Comparison of ENCODE assay signal across 26 cellular contexts in genomic region chr6:99032396-99032795, GRCh38.
"Had no signal": no experiment of that assay in that cellular context is flagged by ENCODE, and none has a peak within 500 bp of the region (broad histone marks: within the 10 kb centered on the region; RNA-seq: fewer than 3 reads in every experiment).

No MANE protein-coding gene starts in this region.

- H3K4me3 Mint-ChIP-seq: activated CD4-positive, alpha-beta memory T cell treated with anti-CD3 and anti-CD28 coated beads for 36 hours; activated naive CD4-positive, alpha-beta T cell treated with anti-CD3 and anti-CD28 coated beads for 36 hours; activated naive CD8-positive, alpha-beta T cell treated with anti-CD3 and anti-CD28 coated beads for 36 hours; activated T-helper 1 cell treated with anti-CD3 and anti-CD28 coated beads, Interleukin-12 subunit alpha, Interleukin-12 subunit beta, Interleukin-2, Interleukin-4 antibody, amounts not matched to agents 30 ng/mL and 10 ng/mL and 1 ng/mL, durations not matched to agents 14 hours and 24 hours and 36 hours; mesothelial cell of epicardium; naive thymus-derived CD8-positive, alpha-beta T cell; neural crest cell had no signal

- ATAC-seq: body of pancreas; foreskin keratinocyte; left lung; naive thymus-derived CD8-positive, alpha-beta T cell; stimulated activated naive CD8-positive, alpha-beta T cell treated with anti-CD3 and anti-CD28 coated beads, Interleukin-15, Interleukin-2, amounts not matched to agents 100 U/mL and 50 U/mL, for 24 hours had no signal

- H3K9me3 Mint-ChIP-seq: activated CD4-positive, alpha-beta memory T cell treated with anti-CD3 and anti-CD28 coated beads for 36 hours had no signal

- H3K36me3 Mint-ChIP-seq: activated CD4-positive, alpha-beta memory T cell treated with anti-CD3 and anti-CD28 coated beads for 36 hours; activated naive CD8-positive, alpha-beta T cell treated with anti-CD3 and anti-CD28 coated beads for 36 hours; mesothelial cell of epicardium; naive thymus-derived CD8-positive, alpha-beta T cell had no signal

- H3K4me1 Mint-ChIP-seq: activated naive CD8-positive, alpha-beta T cell treated with anti-CD3 and anti-CD28 coated beads for 36 hours; mesothelial cell of epicardium; naive thymus-derived CD8-positive, alpha-beta T cell; neural crest cell had no signal

- DNase-seq: activated CD4-positive, alpha-beta memory T cell treated with anti-CD3 and anti-CD28 coated beads for 36 hours; activated CD4-positive, alpha-beta T cell treated with anti-CD3 and anti-CD28 coated beads for 4 hours; activated CD8-positive, alpha-beta memory T cell treated with anti-CD3 and anti-CD28 coated beads, Interleukin-2, amount 50 U/mL, for 4 hours; activated effector memory CD4-positive, alpha-beta T cell treated with anti-CD3 and anti-CD28 coated beads, Interleukin-2, amount 50 U/mL, for 16 hours; activated naive CD4-positive, alpha-beta T cell treated with anti-CD3 and anti-CD28 coated beads for 36 hours; activated naive CD8-positive, alpha-beta T cell treated with anti-CD3 and anti-CD28 coated beads for 36 hours; activated T-cell treated with anti-CD3 and anti-CD28 coated beads, Interleukin-2, amount 50 U/mL, for 1 hour; adrenal gland; aorta; body of pancreas; caudate nucleus; foreskin keratinocyte; heart right ventricle; kidney glomerular epithelial cell; left lung; naive thymus-derived CD8-positive, alpha-beta T cell; nucleus accumbens; right lobe of liver; stimulated activated CD4-positive, alpha-beta T cell treated with anti-CD3 and anti-CD28 coated beads, Interleukin-12 subunit alpha, Interleukin-12 subunit beta, amount 100 ng/mL, for 4 hours; stimulated activated CD4-positive, alpha-beta T cell treated with anti-CD3 and anti-CD28 coated beads, Interleukin-4, amount 100 ng/mL, for 1 hour; stimulated activated naive CD8-positive, alpha-beta T cell treated with anti-CD3 and anti-CD28 coated beads, Interleukin-15, Interleukin-2, amounts not matched to agents 100 U/mL and 50 U/mL, for 24 hours; testis; transverse colon had no signal

- H3K27ac Mint-ChIP-seq: activated CD4-positive, alpha-beta memory T cell treated with anti-CD3 and anti-CD28 coated beads for 36 hours; activated naive CD4-positive, alpha-beta T cell treated with anti-CD3 and anti-CD28 coated beads for 36 hours; activated naive CD8-positive, alpha-beta T cell treated with anti-CD3 and anti-CD28 coated beads for 36 hours; activated T-helper 1 cell treated with anti-CD3 and anti-CD28 coated beads, Interleukin-12 subunit alpha, Interleukin-12 subunit beta, Interleukin-2, Interleukin-4 antibody, amounts not matched to agents 30 ng/mL and 10 ng/mL and 1 ng/mL, durations not matched to agents 14 hours and 24 hours and 36 hours; mesothelial cell of epicardium; naive thymus-derived CD8-positive, alpha-beta T cell had no signal
